2 cellular contexts compared by ENCODE assay signal in the genomic region with DNA sequence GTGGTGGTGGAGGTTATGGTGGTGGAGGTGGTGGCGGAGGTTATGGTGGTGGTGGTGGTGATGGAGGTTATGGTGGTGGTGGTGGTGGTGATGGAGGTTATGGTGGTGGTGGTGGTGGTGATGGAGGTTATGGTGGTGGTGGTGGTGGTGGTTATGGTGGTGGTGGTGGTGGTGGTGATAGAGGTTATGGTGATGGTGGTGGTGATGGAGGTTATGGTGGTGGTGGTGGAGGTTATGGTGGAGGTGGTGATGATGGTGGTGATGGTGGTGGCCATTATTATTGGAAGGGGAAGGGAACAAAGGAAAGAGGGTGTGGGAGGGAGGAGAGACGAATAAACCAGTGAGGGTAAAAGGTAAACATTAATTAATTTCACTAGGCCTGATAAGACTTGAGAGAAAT.
TF ChIP-seq lines count a peak whose summit lies in the region.

No MANE protein-coding gene starts in this region.

TF ChIP-seq in HEK293, 187 proteins besides CTCF, POLR2A, EP300 and RAD21:
- no peak for TF ChIP-seq ZNF837 (tag by site-specific recombination; IDR thresholded peaks at IDR 0.05)
- TF ChIP-seq YY2 (tag by site-specific recombination; IDR thresholded peaks at IDR 0.05), result peak; percentile 31; the same call in 1 of the 2 replicates

TF ChIP-seq in GM12878, 131 proteins besides CTCF, POLR2A, EP300 and RAD21:
- TF ChIP-seq SMC3 (IDR thresholded peaks at IDR 0.05; ENCODE audit: borderline replicate concordance, low read length), result no peak
- TF ChIP-seq SMARCA5 (IDR thresholded peaks at IDR 0.05), result no peak
- no peak for TF ChIP-seq CBFB (IDR thresholded peaks at IDR 0.05; ENCODE audit: low read depth)
- TF ChIP-seq BHLHE40 (IDR thresholded peaks at IDR 0.05; ENCODE audit: borderline replicate concordance in 1 of 2, low read depth in 2 of 2, low read length in 1 of 2), result no peak
- no peak for TF ChIP-seq ZBTB4 (CRISPR knock-in tag; IDR thresholded peaks at IDR 0.05)
- no peak for TF ChIP-seq REST (IDR thresholded peaks at IDR 0.05; ENCODE audit: low read depth, low read length)
- TF ChIP-seq PML (IDR thresholded peaks at IDR 0.05; ENCODE audit: low read length), result no peak
- no peak for TF ChIP-seq IRF4 (IDR thresholded peaks at IDR 0.05; ENCODE audit: low read depth, low read length)
- TF ChIP-seq, protein P1, sequence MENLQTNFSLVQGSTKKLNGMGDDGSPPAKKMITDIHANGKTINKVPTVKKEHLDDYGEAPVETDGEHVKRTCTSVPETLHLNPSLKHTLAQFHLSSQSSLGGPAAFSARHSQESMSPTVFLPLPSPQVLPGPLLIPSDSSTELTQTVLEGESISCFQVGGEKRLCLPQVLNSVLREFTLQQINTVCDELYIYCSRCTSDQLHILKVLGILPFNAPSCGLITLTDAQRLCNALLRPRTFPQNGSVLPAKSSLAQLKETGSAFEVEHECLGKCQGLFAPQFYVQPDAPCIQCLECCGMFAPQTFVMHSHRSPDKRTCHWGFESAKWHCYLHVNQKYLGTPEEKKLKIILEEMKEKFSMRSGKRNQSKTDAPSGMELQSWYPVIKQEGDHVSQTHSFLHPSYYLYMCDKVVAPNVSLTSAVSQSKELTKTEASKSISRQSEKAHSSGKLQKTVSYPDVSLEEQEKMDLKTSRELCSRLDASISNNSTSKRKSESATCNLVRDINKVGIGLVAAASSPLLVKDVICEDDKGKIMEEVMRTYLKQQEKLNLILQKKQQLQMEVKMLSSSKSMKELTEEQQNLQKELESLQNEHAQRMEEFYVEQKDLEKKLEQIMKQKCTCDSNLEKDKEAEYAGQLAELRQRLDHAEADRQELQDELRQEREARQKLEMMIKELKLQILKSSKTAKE (IDR thresholded peaks at IDR 0.05; ENCODE audit: low read depth, poor library complexity, severe bottlenecking), result no peak
- TF ChIP-seq MXI1 (IDR thresholded peaks at IDR 0.05; ENCODE audit: low read depth, low read length), result no peak
- TF ChIP-seq KLF5 (IDR thresholded peaks at IDR 0.05; ENCODE audit: partially characterized antibody), result no peak
